18 cellular contexts compared by ENCODE assay signal in the genomic region with DNA sequence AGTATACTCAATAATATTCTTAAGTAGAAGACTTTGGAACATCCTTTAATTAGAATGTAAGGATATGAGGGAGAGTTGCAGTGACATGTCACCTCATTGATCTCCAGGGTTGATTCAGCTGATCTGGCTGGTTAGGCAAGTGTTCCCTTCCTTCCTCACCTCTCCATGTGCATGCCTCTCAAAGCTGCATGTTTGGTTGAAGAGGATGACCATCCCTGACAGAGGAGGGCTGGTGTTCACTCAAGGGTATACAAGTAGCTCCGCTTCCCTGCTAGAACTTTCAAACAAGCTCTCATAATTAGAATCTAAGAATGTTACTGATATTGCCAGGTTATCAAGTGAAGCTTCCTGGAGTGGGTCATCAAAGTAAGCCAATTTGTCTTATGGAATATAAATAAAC.
"Had no signal": no experiment of that assay in that cellular context is flagged by ENCODE, and none has a peak within 500 bp of the region (broad histone marks: within the 10 kb centered on the region; RNA-seq: fewer than 3 reads in every experiment).

No MANE protein-coding gene starts in this region.

- DNase-seq: KBM-7, MV-4-11, NCI-H1048, NCI-H1105, NCI-H1417, NCI-H1436 treated with DMSO at 0.1 percent for 48 hours, NCI-H1694, NCI-H187 treated with DMSO at 0.1 percent for 48 hours, NCI-H2029 treated with DMSO at 0.1 percent for 48 hours, NCI-H2171, NCI-H226, NCI-H446, NCI-H510A, NCI-H524 treated with DMSO at 0.1 percent for 48 hours, NCI-H69, NCI-H774, RPMI8226, SHP77 had no signal
